Comparison of ENCODE assay signal across 8 cellular contexts in genomic region chr11:105034494-105035261, GRCh38. TPM values are rescaled to one million over a fixed set of nuclear protein-coding genes. Genes with fewer than 3 reads are reported as not detected.
A peak's percentile ranks its signal among the peaks of the same experiment; 100 is the strongest.
DNase-seq lines count a peak whose midpoint lies in the region; ATAC-seq and TF ChIP-seq lines count a peak whose summit lies in the region.
"Not testable (repeated sequence)": the region's sequence is repeated elsewhere in the genome, so short reads cannot be mapped to it uniquely, and the experiment has no call there.

Gene CASP1 (minus strand): TSS chr11:105035144. CDS start chr11:105035113, 31 bp downstream.

- not testable (repeated sequence) for H3K4me1 ChIP-seq in Panc1 (ENCODE audit: control insufficient read depth, insufficient read depth, low read length)
- peaks cover 16 to 30% (median 18%) of the 10 kb centered on the region in 4 donors for H3K4me1 ChIP-seq in esophagus muscularis mucosa

- POLR2A ChIA-PET in Panc1 (lab: Charles Lee): not testable (repeated sequence)

- peaks cover 54% of the 10 kb centered on the region for H3K4me1 Mint-ChIP-seq in activated naive CD4-positive, alpha-beta T cell treated with anti-CD3 and anti-CD28 coated beads for 36 hours (ENCODE audit: low read depth)
- peaks cover 54% of the 10 kb centered on the region for H3K4me1 Mint-ChIP-seq in stimulated activated naive CD8-positive, alpha-beta T cell treated with anti-CD3 and anti-CD28 coated beads, Interleukin-15, amount 100 ng/mL, for 72 hours

- intact Hi-C loops in Panc1 (cut with micrococcal nuclease; ENCODE audit: unreplicated experiment); esophagus muscularis mucosa (cut with DNase I): not testable (repeated sequence)
- intact Hi-C loops in activated naive CD4-positive, alpha-beta T cell treated with anti-CD3 and anti-CD28 coated beads for 36 hours (cut with micrococcal nuclease): loop anchor here (1.0 to 5.0 kb wide), 4 partner anchors 11 to 988 kb away; partner anchors contain the start of genes CARD16, CASP4 and MSANTD4

- H3K27ac Mint-ChIP-seq in activated naive CD4-positive, alpha-beta T cell treated with anti-CD3 and anti-CD28 coated beads for 36 hours: peak within 1 kb of the TSS; percentile 98
- H3K27ac Mint-ChIP-seq in stimulated activated naive CD8-positive, alpha-beta T cell treated with anti-CD3 and anti-CD28 coated beads, Interleukin-15, amount 100 ng/mL, for 72 hours: peak within 1 kb of the TSS; percentile 98 to 99

- ATAC-seq in GM21381 (IDR thresholded peaks at IDR 0.05; ENCODE audit: unreplicated experiment) (peak; percentile 89), HG03175 (IDR thresholded peaks at IDR 0.05; ENCODE audit: unreplicated experiment) (peak; percentile 88), Panc1 (peak; percentile 60; the same call in 1 of the 2 replicates)
- peak; percentile 86 for ATAC-seq in stimulated activated naive CD8-positive, alpha-beta T cell treated with anti-CD3 and anti-CD28 coated beads, Interleukin-15, amount 100 ng/mL, for 72 hours

- not testable (repeated sequence) for H3K9me3 Mint-ChIP-seq in activated naive CD4-positive, alpha-beta T cell treated with anti-CD3 and anti-CD28 coated beads for 36 hours
- H3K9me3 Mint-ChIP-seq in stimulated activated naive CD8-positive, alpha-beta T cell treated with anti-CD3 and anti-CD28 coated beads, Interleukin-15, amount 100 ng/mL, for 72 hours: peaks cover 4 to 21% of the 10 kb centered on the region in 2 donors

- H3K27ac ChIP-seq in Panc1 (ENCODE audit: low read length): not testable (repeated sequence)
- peak within 1 kb of the TSS; percentile 63 to 72 (median 68) for H3K27ac ChIP-seq in esophagus muscularis mucosa (replicated peaks in 1 of 4)

- not testable (repeated sequence) for H3K27me3 ChIP-seq in Panc1 (ENCODE audit: control insufficient read depth, insufficient read depth, low read length); esophagus muscularis mucosa

- not testable (repeated sequence) for BruUV-seq in Panc1 (replicated peaks; lab: Mats Ljungman, UMichigan)

- CTCF ChIA-PET in Panc1 (lab: Charles Lee): not testable (repeated sequence)
- CTCF ChIA-PET in activated naive CD4-positive, alpha-beta T cell treated with anti-CD3 and anti-CD28 coated beads for 36 hours (lab: Charles Lee): interaction anchor here (0.6 to 1.1 kb wide), 3 partner anchors 9 to 149 kb away, joined by 3 to 5 read pairs (median 4); no protein-coding TSS in a partner anchor

- TF ChIP-seq EP300 in esophagus muscularis mucosa (IDR thresholded peaks at IDR 0.05): not testable (repeated sequence)

- TF ChIP-seq POLR2A in esophagus muscularis mucosa (IDR thresholded peaks at IDR 0.05; ENCODE audit: low read depth): not testable (repeated sequence)

- H3K9me3 ChIP-seq in Panc1 (ENCODE audit: control insufficient read depth, insufficient read depth, low read depth, low read length); esophagus muscularis mucosa: not testable (repeated sequence)

- not testable (repeated sequence) for H3K27me3 Mint-ChIP-seq in activated naive CD4-positive, alpha-beta T cell treated with anti-CD3 and anti-CD28 coated beads for 36 hours (ENCODE audit: low read depth); stimulated activated naive CD8-positive, alpha-beta T cell treated with anti-CD3 and anti-CD28 coated beads, Interleukin-15, amount 100 ng/mL, for 72 hours

- not testable (repeated sequence) for H3K36me3 ChIP-seq in Panc1 (ENCODE audit: control insufficient read depth, insufficient read depth, low read length); esophagus muscularis mucosa

- 46% methylated on average over 3 of the region's 3 CpGs for WGBS in esophagus muscularis mucosa

- DNase-seq in ELR (ENCODE audit: low read depth): peak; percentile 66
- not testable (repeated sequence) for DNase-seq in Panc1 (ENCODE audit: low read depth, low spot score); esophagus muscularis mucosa (ENCODE audit: extremely low spot score)
- peak; percentile 56 for DNase-seq in activated naive CD4-positive, alpha-beta T cell treated with anti-CD3 and anti-CD28 coated beads for 36 hours
- peak; percentile 66 for DNase-seq in mucosa of gallbladder (ENCODE audit: low spot score)
- DNase-seq in stimulated activated naive CD8-positive, alpha-beta T cell treated with anti-CD3 and anti-CD28 coated beads, Interleukin-15, amount 100 ng/mL, for 72 hours: peak in 1 of 2 donors; percentile 29

- H3K4me3 ChIP-seq in Panc1 (ENCODE audit: low read depth in 2 of 2, low read length in 2 of 2): peak within 1 kb of the TSS in 1 of 2 experiments; percentile 17; a peak in 1 of 4 replicates
- peak within 1 kb of the TSS; percentile 41 to 53 (median 45) for H3K4me3 ChIP-seq in esophagus muscularis mucosa

- not testable (repeated sequence) for TF ChIP-seq CTCF in Panc1 (IDR thresholded peaks at IDR 0.05); esophagus muscularis mucosa (IDR thresholded peaks at IDR 0.05)

- H3K36me3 Mint-ChIP-seq in activated naive CD4-positive, alpha-beta T cell treated with anti-CD3 and anti-CD28 coated beads for 36 hours (ENCODE audit: low read depth): peaks cover 21% of the 10 kb centered on the region

- in situ Hi-C loops in Panc1 (cut with HindIII; ENCODE audit: low pct_unique_long_range_greater_than_20kb, low sequenced_read_pairs): not testable (repeated sequence)

- H3K4me3 Mint-ChIP-seq in activated naive CD4-positive, alpha-beta T cell treated with anti-CD3 and anti-CD28 coated beads for 36 hours: peak within 1 kb of the TSS; percentile 92
- peak within 1 kb of the TSS; percentile 87 to 89 for H3K4me3 Mint-ChIP-seq in stimulated activated naive CD8-positive, alpha-beta T cell treated with anti-CD3 and anti-CD28 coated beads, Interleukin-15, amount 100 ng/mL, for 72 hours

RNA-seq across cellular contexts. Expression of gene CASP1, which starts in this region (rescaled TPM):
- 2.1 TPM for total RNA-seq in Panc1 (2021; ENCODE audit: unreplicated experiment)
- 1.2 TPM for polyA plus RNA-seq in Panc1 (2012; ENCODE audit: insufficient read length)
- 10 to 100 TPM; 23.8 to 24.5 TPM for total RNA-seq in activated naive CD4-positive, alpha-beta T cell treated with anti-CD3 and anti-CD28 coated beads for 36 hours
- total RNA-seq in esophagus muscularis mucosa: 10 to 100 TPM in 2 of 4 donors, 1 to 10 TPM in 2; 3.7 to 11.1 (median 8.0) TPM
- total RNA-seq in mucosa of gallbladder: 36.7 TPM
